ENCODE assay signal across 8 cellular contexts in the genomic region with DNA sequence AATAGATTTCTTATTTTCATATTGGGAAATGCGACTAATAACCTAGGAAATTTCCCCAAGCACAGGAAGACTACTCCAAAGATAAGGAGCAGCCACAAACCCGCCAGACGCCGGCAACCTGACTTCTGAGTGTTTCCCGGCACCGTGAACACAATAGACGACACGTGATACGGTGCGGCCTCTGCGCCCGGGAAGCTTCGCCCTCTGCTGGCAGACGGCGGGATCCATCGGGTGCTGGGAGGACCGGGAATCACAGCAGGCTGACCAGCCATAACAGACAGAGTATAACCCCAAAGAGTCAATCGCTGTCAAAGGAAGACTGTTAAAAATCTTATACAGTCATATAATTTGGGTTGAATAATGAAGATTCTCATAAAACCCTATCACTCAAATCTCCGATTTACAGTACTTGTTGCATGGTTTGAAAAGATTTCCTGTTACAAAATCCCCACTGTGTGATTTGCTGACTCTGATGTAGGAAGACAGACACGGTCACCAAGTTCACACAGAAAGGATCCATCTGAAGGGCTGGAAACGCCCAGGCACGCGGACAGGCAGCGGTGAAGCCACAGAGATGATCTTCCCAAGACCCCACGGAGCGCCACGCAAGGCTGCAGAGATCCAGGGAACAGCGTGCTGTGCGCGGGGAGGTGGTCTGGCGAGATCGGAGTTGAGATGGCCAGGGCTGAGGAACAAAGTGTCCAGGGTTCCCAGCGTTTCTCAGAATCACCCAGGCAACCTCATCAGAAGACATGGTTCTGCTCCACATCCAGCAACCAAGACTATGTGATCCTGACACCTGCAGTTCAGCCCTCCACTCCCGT.
DNase-seq lines count a peak whose midpoint lies in the region; ATAC-seq, FAIRE-seq and TF ChIP-seq lines count a peak whose summit lies in the region.

No MANE protein-coding gene starts in this region.

- peak; percentile 99 for ATAC-seq in HCT116

- CTCF ChIA-PET in HCT116 (lab: Charles Lee): no interaction called here

- POLR2A ChIA-PET in HCT116 (lab: Charles Lee): no interaction called here

- peaks cover 11% of the 10 kb centered on the region for H3K36me3 Mint-ChIP-seq in glutamatergic neuron (ENCODE audit: unreplicated experiment)

- H3K27ac ChIP-seq in HCT116 (ENCODE audit: low read depth, low read length) (no peak overlapping the region), ovary (no peak overlapping the region), tibial artery (no peak overlapping the region)

- 37 to 39% (median 37%) methylated on average over 34 of the region's 34 CpGs for WGBS in ovary, 3 donors

- H3K79me2 ChIP-seq in HCT116 (ENCODE audit: insufficient read depth, low read length): peaks cover 15% of the 10 kb centered on the region; the same call in 1 of the 2 replicates

- H3K27me3 ChIP-seq in HCT116 (ENCODE audit: insufficient read depth, low read length) (no peaks in the 10 kb centered on the region), MG63 (no peaks in the 10 kb centered on the region), ovary (no peaks in the 10 kb centered on the region), tibial artery (no peaks in the 10 kb centered on the region)

- H3K9me3 Mint-ChIP-seq in glutamatergic neuron (ENCODE audit: unreplicated experiment): peaks cover 18% of the 10 kb centered on the region

- RAD21 ChIA-PET in HCT116 (lab: Charles Lee; ENCODE audit: low non-redundant PET in 1 of 2, low total read pairs in 2 of 2, uncharacterized antibody in 2 of 2, unreplicated experiment in 2 of 2): no interaction called here

- peak; percentile 79 for TF ChIP-seq RAD21 in HCT116 (IDR thresholded peaks at IDR 0.05; ENCODE audit: low read depth)

- TF ChIP-seq CTCF in HCT116 (IDR thresholded peaks at IDR 0.05 in 2 of 3, conservative IDR thresholded peaks at IDR 0.05 in 1 of 3; ENCODE audit: borderline replicate concordance in 1 of 3, insufficient read depth in 1 of 3, low read depth in 2 of 3, low read length in 2 of 3) (peak; percentile 67 to 92 (median 86)), glutamatergic neuron (IDR thresholded peaks at IDR 0.05; ENCODE audit: partially characterized antibody, unreplicated experiment) (peak; percentile 95), ovary (IDR thresholded peaks at IDR 0.05) (peak; percentile 52 to 89 (median 84)), tibial artery (IDR thresholded peaks at IDR 0.05) (peak; percentile 73 to 88)

- TF ChIP-seq POLR2A in HCT116 (IDR thresholded peaks at IDR 0.05; ENCODE audit: borderline replicate concordance, extremely low read depth, insufficient read depth, insufficient read length): no peak
- TF ChIP-seq POLR2A in ovary (IDR thresholded peaks at IDR 0.05): no peak

- no TSS peak for BruUV-seq in HCT116 (replicated peaks; lab: Mats Ljungman, UMichigan)

- H3K4me3 Mint-ChIP-seq in glutamatergic neuron (ENCODE audit: unreplicated experiment): peak overlapping the region; percentile 42

- peaks cover 54% of the 10 kb centered on the region for H3K4me1 Mint-ChIP-seq in glutamatergic neuron (ENCODE audit: low read depth, unreplicated experiment)

- FAIRE-seq in G401.6 (lab: Jason Lieb, UNC): peak; percentile 87

- TF ChIP-seq EP300 in ovary (IDR thresholded peaks at IDR 0.05): no peak

- H3K9ac ChIP-seq in HCT116 (ENCODE audit: low read length): peak overlapping the region; percentile 15; the same call in 1 of the 2 replicates

- DNase-seq in HCT116 (ENCODE audit: low read depth, low spot score) (peak; percentile 28), MG63 (peak; percentile 75), SK-N-DZ (ENCODE audit: low spot score) (peak; percentile 88), glutamatergic neuron (peak; percentile 96), ovary (peak; percentile 69 to 89 (median 79)), tibial artery (peak; percentile 83 to 84)
- peak; percentile 76 for DNase-seq in activated naive CD4-positive, alpha-beta T cell treated with anti-CD3 and anti-CD28 coated beads, Interleukin-2, amount 50 U/mL, for 16 hours

- peak overlapping the region; percentile 30; the same call in 1 of the 2 replicates for H3K4me2 ChIP-seq in HCT116 (ENCODE audit: low read length)

- H4K20me1 ChIP-seq in HCT116 (ENCODE audit: insufficient read depth): peaks cover 5% of the 10 kb centered on the region; the same call in 1 of the 2 replicates

- peaks cover 15% of the 10 kb centered on the region for H3K27me3 Mint-ChIP-seq in glutamatergic neuron (ENCODE audit: unreplicated experiment)

- H3K9me2 ChIP-seq in HCT116 (ENCODE audit: insufficient read depth): no peaks in the 10 kb centered on the region

- H2AFZ ChIP-seq in HCT116 (ENCODE audit: low read depth, low read length, poor library complexity, severe bottlenecking): no peak overlapping the region

- H3K9me3 ChIP-seq in HCT116 (ENCODE audit: control insufficient read depth in 1 of 2, insufficient read depth in 1 of 2, low read depth in 1 of 2, low read length in 2 of 2) (no peaks in the 10 kb centered on the region), MG63 (no peaks in the 10 kb centered on the region), ovary (no peaks in the 10 kb centered on the region), tibial artery (no peaks in the 10 kb centered on the region)

- H3K4me1 ChIP-seq in HCT116 (ENCODE audit: control insufficient read depth in 1 of 2, insufficient read depth in 2 of 2, low read length in 2 of 2) (peaks cover 3 to 8% of the 10 kb centered on the region in 2 experiments; a peak in 2 of 4 replicates), ovary (ENCODE audit: insufficient read depth) (no peaks in the 10 kb centered on the region), tibial artery (peaks cover 0 to 7% (median 3%) of the 10 kb centered on the region in 4 donors)

- H3K36me3 ChIP-seq in HCT116 (ENCODE audit: control insufficient read depth in 1 of 2, insufficient read depth in 2 of 2, low read length in 2 of 2) (no peaks in the 10 kb centered on the region), MG63 (peaks cover 6% of the 10 kb centered on the region), ovary (no peaks in the 10 kb centered on the region), tibial artery (no peaks in the 10 kb centered on the region)

- peak overlapping the region; percentile 97 for H3K27ac Mint-ChIP-seq in glutamatergic neuron (ENCODE audit: unreplicated experiment)

- intact Hi-C loops in HCT116 (cut with micrococcal nuclease) (loop anchor here (5.0 kb wide), 2 partner anchors 106 to 461 kb away; no protein-coding TSS in a partner anchor), ovary (cut with DNase I) (no loop called here), tibial artery (cut with DNase I; ENCODE audit: low total_unique reads) (loop anchor here (5.0 kb wide), 1 partner anchor 1446 kb away; no protein-coding TSS in a partner anchor)

- no peak overlapping the region for H3K4me3 ChIP-seq in HCT116 (replicated peaks in 1 of 2; ENCODE audit: low read depth in 1 of 2, low read length in 2 of 2)
- no peak overlapping the region for H3K4me3 ChIP-seq in MG63
- H3K4me3 ChIP-seq in ovary: no peak overlapping the region
- peak overlapping the region in 1 of 2 donors; percentile 38 for H3K4me3 ChIP-seq in tibial artery

TF ChIP-seq in HCT116, 20 proteins besides CTCF, POLR2A, EP300 and RAD21:
- TF ChIP-seq SRF (IDR thresholded peaks at IDR 0.05; ENCODE audit: low read depth): no peak
- TF ChIP-seq, protein P1, sequence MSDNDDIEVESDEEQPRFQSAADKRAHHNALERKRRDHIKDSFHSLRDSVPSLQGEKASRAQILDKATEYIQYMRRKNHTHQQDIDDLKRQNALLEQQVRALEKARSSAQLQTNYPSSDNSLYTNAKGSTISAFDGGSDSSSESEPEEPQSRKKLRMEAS (IDR thresholded peaks at IDR 0.05): peak; percentile 73; the same call in 1 of the 2 replicates
- TF ChIP-seq TCF7L2 (IDR thresholded peaks at IDR 0.05; ENCODE audit: borderline replicate concordance, extremely low read depth, insufficient read depth, insufficient read length): peak; percentile 30
TF ChIP-seq in HCT116: peak in this region for 2.

Comparison
In these comparisons a context has a peak if more than half of its experiments do, and no peak if none do; other contexts are left out.
1. DNase-seq: peak in every context shown above with its lines; median percentile 96 in glutamatergic neuron; 88 in SK-N-DZ; 84 in tibial artery; 79 in ovary; 76 in activated naive CD4-positive, alpha-beta T cell treated with anti-CD3 and anti-CD28 coated beads, Interleukin-2, amount 50 U/mL, for 16 hours; 75 in MG63; 28 in HCT116.
2. intact Hi-C loops: an anchor here in HCT116 (5.0 kb wide) and tibial artery (5.0 kb wide); none called in ovary.